Comparison of ENCODE assay signal across 1 cellular context in genomic region chr1:198423701-198424100, GRCh38.
TF ChIP-seq lines count a peak whose summit lies in the region.

No MANE protein-coding gene starts in this region.

TF ChIP-seq in SK-N-SH treated with all-trans-retinoic acid at 6 μM for 48 hours, 23 proteins besides CTCF, POLR2A, EP300 and RAD21 (continued from another document):
- TF ChIP-seq TOX (CRISPR knock-in tag; IDR thresholded peaks at IDR 0.05; ENCODE audit: borderline replicate concordance) (no peak), ZNF565 (CRISPR knock-in tag; conservative IDR thresholded peaks at IDR 0.05; ENCODE audit: low read depth) (no peak), POU6F1 (CRISPR knock-in tag; IDR thresholded peaks at IDR 0.05; ENCODE audit: borderline replicate concordance, low read depth) (no peak), ESRRG (CRISPR knock-in tag; IDR thresholded peaks at IDR 0.05) (no peak), OSR1 (CRISPR knock-in tag; IDR thresholded peaks at IDR 0.05) (no peak), ARNTL (CRISPR knock-in tag; IDR thresholded peaks at IDR 0.05; ENCODE audit: borderline replicate concordance, low read depth) (no peak), ZNF70 (CRISPR knock-in tag; IDR thresholded peaks at IDR 0.05) (no peak)
